In genomic region chr20:33163856-33164762, GRCh38 we compare ENCODE assay signal across 23 cellular contexts. TPM values are rescaled to one million over a fixed set of nuclear protein-coding genes. Genes with fewer than 3 reads are reported as not detected.
"Had no signal": no experiment of that assay in that cellular context is flagged by ENCODE, and none has a peak within 500 bp of the region (broad histone marks: within the 10 kb centered on the region; RNA-seq: fewer than 3 reads in every experiment).

No MANE protein-coding gene starts in this region.

- H3K4me3 Mint-ChIP-seq: activated CD4-positive, alpha-beta memory T cell treated with anti-CD3 and anti-CD28 coated beads, Interleukin-2, amount 10 ng/mL, durations not matched to agents 7 days and 5 days; activated CD4-positive, alpha-beta T cell treated with anti-CD3 and anti-CD28 coated beads for 36 hours; activated naive CD4-positive, alpha-beta T cell treated with anti-CD3 and anti-CD28 coated beads for 36 hours; activated naive CD8-positive, alpha-beta T cell; activated T-cell treated with anti-CD3 and anti-CD28 coated beads, Interleukin-2, amount 50 U/mL, for 4 hours; brain; IgD-negative memory B cell; T-cell had no signal

- H3K27me3 Mint-ChIP-seq: activated CD4-positive, alpha-beta memory T cell treated with anti-CD3 and anti-CD28 coated beads, Interleukin-2, amount 10 ng/mL, durations not matched to agents 7 days and 5 days; activated CD4-positive, alpha-beta T cell treated with anti-CD3 and anti-CD28 coated beads for 36 hours had no signal

- H3K4me3 ChIP-seq: SK-N-MC had no signal

- H3K4me1 Mint-ChIP-seq: activated CD4-positive, alpha-beta memory T cell treated with anti-CD3 and anti-CD28 coated beads, Interleukin-2, amount 10 ng/mL, durations not matched to agents 7 days and 5 days; activated CD4-positive, alpha-beta T cell treated with anti-CD3 and anti-CD28 coated beads for 36 hours; brain; T-cell had no signal

- DNase-seq: activated CD4-positive, alpha-beta memory T cell treated with anti-CD3 and anti-CD28 coated beads, Interleukin-2, amount 10 ng/mL, durations not matched to agents 7 days and 5 days; activated CD4-positive, alpha-beta T cell treated with anti-CD3 and anti-CD28 coated beads for 36 hours; activated CD4-positive, alpha-beta T cell treated with anti-CD3 and anti-CD28 coated beads, Interleukin-2, amount 50 U/mL, for 1 hour; activated gamma-delta T cell; activated naive CD4-positive, alpha-beta T cell treated with anti-CD3 and anti-CD28 coated beads for 36 hours; activated T-cell treated with anti-CD3 and anti-CD28 coated beads, Interleukin-2, amount 50 U/mL, for 4 hours; amygdala; KG1; NCI-H1048; NCI-H146; NCI-H187 treated with DMSO at 0.1 percent for 48 hours; NCI-H2081 treated with DMSO at 0.1 percent for 48 hours; NCI-H446; T-cell; T-helper 2 cell; T1000 had no signal

- H3K27ac Mint-ChIP-seq: activated CD4-positive, alpha-beta memory T cell treated with anti-CD3 and anti-CD28 coated beads, Interleukin-2, amount 10 ng/mL, durations not matched to agents 7 days and 5 days; activated CD4-positive, alpha-beta T cell treated with anti-CD3 and anti-CD28 coated beads for 36 hours; activated naive CD4-positive, alpha-beta T cell treated with anti-CD3 and anti-CD28 coated beads for 36 hours; activated naive CD8-positive, alpha-beta T cell; brain; T-cell had no signal

- H3K27ac ChIP-seq: SK-N-MC had no signal

- H3K36me3 Mint-ChIP-seq: activated naive CD8-positive, alpha-beta T cell; brain had no signal

RNA-seq across cellular contexts. Expression of gene BPIFA2, which starts 3.9 kb away (rescaled TPM):
- total RNA-seq: activated CD4-positive, alpha-beta memory T cell treated with anti-CD3 and anti-CD28 coated beads, Interleukin-2, amount 10 ng/mL, durations not matched to agents 7 days and 5 days; activated CD4-positive, alpha-beta T cell treated with anti-CD3 and anti-CD28 coated beads for 36 hours; activated naive CD4-positive, alpha-beta T cell treated with anti-CD3 and anti-CD28 coated beads for 36 hours; activated T-cell treated with anti-CD3 and anti-CD28 coated beads, Interleukin-2, amount 50 U/mL, for 4 hours; astrocyte; LHCN-M2; M059J; T-cell had no signal
- polyA plus RNA-seq: IgD-negative memory B cell had no signal

RNA-seq across cellular contexts. Expression of gene BPIFA3, which starts 53.0 kb away (rescaled TPM):
- total RNA-seq: activated CD4-positive, alpha-beta memory T cell treated with anti-CD3 and anti-CD28 coated beads, Interleukin-2, amount 10 ng/mL, durations not matched to agents 7 days and 5 days; activated CD4-positive, alpha-beta T cell treated with anti-CD3 and anti-CD28 coated beads for 36 hours; activated naive CD4-positive, alpha-beta T cell treated with anti-CD3 and anti-CD28 coated beads for 36 hours; activated T-cell treated with anti-CD3 and anti-CD28 coated beads, Interleukin-2, amount 50 U/mL, for 4 hours; astrocyte; LHCN-M2; M059J; T-cell had no signal
- polyA plus RNA-seq: IgD-negative memory B cell had no signal
